Comparison of ENCODE assay signal across 24 cellular contexts in the genomic region with DNA sequence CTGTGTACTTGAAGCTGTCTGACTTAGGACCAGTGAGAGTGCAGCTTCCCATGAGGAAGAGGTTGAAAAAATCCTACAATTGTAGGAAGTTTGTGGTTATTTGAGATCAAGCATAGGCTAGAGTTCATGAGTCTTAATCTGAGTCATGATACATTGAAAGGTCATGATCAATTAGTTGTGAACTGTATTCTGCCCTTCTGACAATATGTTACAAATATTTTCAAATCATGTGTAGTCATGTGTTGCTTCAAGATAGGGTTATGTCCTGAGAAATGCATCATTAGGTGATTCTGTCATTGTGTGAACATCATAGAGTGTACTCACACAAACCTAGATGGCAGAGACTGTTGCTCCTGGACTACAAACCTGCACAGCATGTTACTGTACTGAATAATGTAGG.
"Had no signal": no experiment of that assay in that cellular context is flagged by ENCODE, and none has a peak within 500 bp of the region (broad histone marks: within the 10 kb centered on the region; RNA-seq: fewer than 3 reads in every experiment).

No MANE protein-coding gene starts in this region.

- H3K36me3 ChIP-seq: esophagus muscularis mucosa, neutrophil, pancreas, right lobe of liver, upper lobe of left lung had no signal

- H3K4me3 ChIP-seq: dorsolateral prefrontal cortex, esophagus muscularis mucosa, lung, mucosa of descending colon, pancreas, right lobe of liver, thoracic aorta, tibial nerve, upper lobe of left lung had no signal

- H3K4me1 ChIP-seq: esophagus muscularis mucosa, pancreas, right lobe of liver, tibial nerve, upper lobe of left lung had no signal

- H3K9me3 ChIP-seq: esophagus muscularis mucosa, mucosa of descending colon, neutrophil, pancreas, right lobe of liver, thoracic aorta, tibial nerve, upper lobe of left lung had no signal

- H3K27ac ChIP-seq: dorsolateral prefrontal cortex, esophagus muscularis mucosa, neutrophil, pancreas, right lobe of liver, thoracic aorta, tibial nerve, upper lobe of left lung had no signal

- DNase-seq: dorsolateral prefrontal cortex; effector CD4-positive, alpha-beta T cell; hypothalamus; immature natural killer cell; islet precursor cell; mesenchymal stem cell; mucosa of descending colon; naive B cell; pancreas; right lobe of liver; small intestine; stimulated activated CD4-positive, alpha-beta T cell treated with anti-CD3 and anti-CD28 coated beads, Interleukin-15, amount 100 ng/mL, for 24 hours; stimulated activated CD4-positive, alpha-beta T cell treated with anti-CD3 and anti-CD28 coated beads, Interleukin-2, amount 100 ng/mL, for 48 hours; stimulated activated naive B cell treated with anti-CD40 and anti-IgM and Interleukin-4, amounts not matched to agents 10 μg/mL and 1 μg/mL and 100 μg/mL, for 72 hours; upper lobe of left lung had no signal

- ATAC-seq: left lobe of liver; mucosa of descending colon; natural killer cell treated with Interleukin-12 subunit alpha and Interleukin-12 subunit beta and Interleukin-15 and Interleukin-18, amount 100 ng/mL, for 72 hours; pancreas; right lobe of liver; stimulated activated naive B cell treated with anti-CD40 and anti-IgM and Interleukin-4, amounts not matched to agents 10 μg/mL and 1 μg/mL and 100 μg/mL, for 72 hours had no signal

- FAIRE-seq: frontal cortex, pancreas, small intestine, urothelium cell line had no signal

- H3K27me3 ChIP-seq: dorsolateral prefrontal cortex, esophagus muscularis mucosa, neutrophil, pancreas, right lobe of liver, tibial nerve, upper lobe of left lung had no signal
